In the genomic region with DNA sequence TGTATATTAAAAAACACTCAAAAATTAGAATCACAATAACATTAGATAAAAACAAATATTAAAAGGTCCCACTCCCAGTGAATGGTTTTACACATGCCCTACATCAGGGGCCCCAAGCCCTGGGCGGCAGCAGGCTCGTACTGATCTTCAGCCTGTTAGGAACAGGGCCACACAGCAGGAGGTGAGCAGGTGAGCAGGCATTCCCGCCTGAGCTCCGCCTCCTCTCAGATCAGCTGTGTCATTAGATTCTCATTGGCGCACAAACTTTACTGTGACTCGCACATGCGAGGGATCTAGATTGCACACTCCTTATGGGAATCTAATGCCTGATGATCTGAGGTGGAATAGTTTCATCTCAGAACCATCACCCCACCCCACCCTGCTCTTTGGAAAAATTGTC, we compare ENCODE assay signal across 13 cellular contexts.
A peak's percentile ranks its signal among the peaks of the same experiment; 100 is the strongest.
DNase-seq lines count a peak whose midpoint lies in the region; ATAC-seq and TF ChIP-seq lines count a peak whose summit lies in the region.
"Had no signal": no experiment of that assay in that cellular context is flagged by ENCODE, and none has a peak within 500 bp of the region (broad histone marks: within the 10 kb centered on the region; RNA-seq: fewer than 3 reads in every experiment).

No MANE protein-coding gene starts in this region.

- H3K79me1 ChIP-seq in H9 (ENCODE audit: insufficient read depth, low read depth, low read length, poor library complexity, severe bottlenecking), result no peaks in the 10 kb centered on the region

- no peak overlapping the region for H3K4me3 Mint-ChIP-seq in H9
- no peak overlapping the region for H3K4me3 Mint-ChIP-seq in activated T-helper 2 cell treated with anti-CD3 and anti-CD28 coated beads, Interferon-gamma antibody, Interleukin-2, Interleukin-4, amounts not matched to agents 10 μg/mL and 5 μg/mL and 100 μg/mL, durations not matched to agents 14 hours and 24 hours and 36 hours (ENCODE audit: low read depth)
- H3K4me3 Mint-ChIP-seq: CD8-positive, alpha-beta memory T cell had no signal

- peak; percentile 9 for DNase-seq in COLO668 (lab: John Stamatoyannopoulos, UW; ENCODE audit: unreplicated experiment)
- peak; percentile 57 for DNase-seq in H9
- DNase-seq in activated T-helper 2 cell treated with anti-CD3 and anti-CD28 coated beads, Interferon-gamma antibody, Interleukin-2, Interleukin-4, amounts not matched to agents 10 μg/mL and 5 μg/mL and 100 μg/mL, durations not matched to agents 14 hours and 24 hours and 36 hours (ENCODE audit: low spot score), result no peak
- DNase-seq in islet precursor cell, result peak; percentile 61
- DNase-seq in OCI-M1 (lab: John Stamatoyannopoulos, UW), result no peak
- no peak for DNase-seq in activated gamma-delta T cell (lab: John Stamatoyannopoulos, UW)
- no peak for DNase-seq in H4 (ENCODE audit: low spot score)
- DNase-seq: activated CD8-positive, alpha-beta memory T cell treated with anti-CD3 and anti-CD28 coated beads for 24 hours; anterior cingulate cortex; CD8-positive, alpha-beta memory T cell; kidney glomerular epithelial cell; T-helper 9 cell had no signal

- no peak overlapping the region for H4K8ac ChIP-seq in H9 (replicated peaks; ENCODE audit: insufficient read length, low read depth, low read length)

- intact Hi-C loops in activated T-helper 2 cell treated with anti-CD3 and anti-CD28 coated beads, Interferon-gamma antibody, Interleukin-2, Interleukin-4, amounts not matched to agents 10 μg/mL and 5 μg/mL and 100 μg/mL, durations not matched to agents 14 hours and 24 hours and 36 hours (cut with micrococcal nuclease), result no loop called here

- peaks cover 2% of the 10 kb centered on the region for H4K20me1 ChIP-seq in H9 (ENCODE audit: control insufficient read depth, insufficient read depth, insufficient read length)

- no peaks in the 10 kb centered on the region for H3K27me3 ChIP-seq in H9 (ENCODE audit: insufficient read depth, low read length)

- no peak overlapping the region for H3K56ac ChIP-seq in H9 (ENCODE audit: insufficient read length, low read depth, low read length)

- no peak overlapping the region for H3K9ac ChIP-seq in H9 (ENCODE audit: extremely low read depth, insufficient read length, low read length)

- H3K9me3 Mint-ChIP-seq in H9, result no peaks in the 10 kb centered on the region
- no peaks in the 10 kb centered on the region for H3K9me3 Mint-ChIP-seq in activated T-helper 2 cell treated with anti-CD3 and anti-CD28 coated beads, Interferon-gamma antibody, Interleukin-2, Interleukin-4, amounts not matched to agents 10 μg/mL and 5 μg/mL and 100 μg/mL, durations not matched to agents 14 hours and 24 hours and 36 hours
- H3K9me3 Mint-ChIP-seq: CD8-positive, alpha-beta memory T cell had no signal

- H2BK20ac ChIP-seq in H9 (ENCODE audit: low read depth, low read length, poor library complexity, severe bottlenecking), result no peak overlapping the region

- H3K14ac ChIP-seq in H9 (ENCODE audit: insufficient read depth, low read length), result no peak overlapping the region

- H4K5ac ChIP-seq in H9 (ENCODE audit: insufficient read length, low read depth, low read length), result no peak overlapping the region

- H3K79me2 ChIP-seq in H9 (ENCODE audit: insufficient read depth, low read length), result no peaks in the 10 kb centered on the region

- H3K23me2 ChIP-seq in H9 (ENCODE audit: insufficient read length, low read depth, low read length, poor library complexity, severe bottlenecking), result no peaks in the 10 kb centered on the region

- H3K4ac ChIP-seq in H9 (ENCODE audit: low read depth, low read length), result no peak overlapping the region

- no peak overlapping the region for H2BK120ac ChIP-seq in H9 (ENCODE audit: low read depth, low read length, poor library complexity, severe bottlenecking)

- H2AK5ac ChIP-seq in H9 (ENCODE audit: insufficient read length, low read length), result no peak overlapping the region

- no CpG with 5 or more reads among the region's 7 CpGs for WGBS in H9 (ENCODE audit: extremely low coverage, insufficient read length, low lambda C conversion rate)

- H3K4me1 Mint-ChIP-seq in H9, result peaks cover 20 to 22% of the 10 kb centered on the region in 2 experiments
- H3K4me1 Mint-ChIP-seq in activated T-helper 2 cell treated with anti-CD3 and anti-CD28 coated beads, Interferon-gamma antibody, Interleukin-2, Interleukin-4, amounts not matched to agents 10 μg/mL and 5 μg/mL and 100 μg/mL, durations not matched to agents 14 hours and 24 hours and 36 hours (ENCODE audit: low read depth), result peaks cover 48% of the 10 kb centered on the region

- no peak overlapping the region for H2BK15ac ChIP-seq in H9 (ENCODE audit: low read depth, low read length)

- no peak for TF ChIP-seq CTCF in H9 (conservative IDR thresholded peaks at IDR 0.05)

- H3K36me3 Mint-ChIP-seq in H9 (ENCODE audit: insufficient read depth in 1 of 3, low read depth in 3 of 3), result no peaks in the 10 kb centered on the region
- peaks cover 59% of the 10 kb centered on the region for H3K36me3 Mint-ChIP-seq in activated T-helper 2 cell treated with anti-CD3 and anti-CD28 coated beads, Interferon-gamma antibody, Interleukin-2, Interleukin-4, amounts not matched to agents 10 μg/mL and 5 μg/mL and 100 μg/mL, durations not matched to agents 14 hours and 24 hours and 36 hours (ENCODE audit: low read depth)

- no peak overlapping the region for H3K27ac ChIP-seq in H9 (ENCODE audit: insufficient read length, low read depth, low read length)

- ATAC-seq in GM21717 (IDR thresholded peaks at IDR 0.05; ENCODE audit: unreplicated experiment), result no peak

- H3K27ac Mint-ChIP-seq in H9, result no peak overlapping the region
- peak overlapping the region; percentile 94 for H3K27ac Mint-ChIP-seq in activated T-helper 2 cell treated with anti-CD3 and anti-CD28 coated beads, Interferon-gamma antibody, Interleukin-2, Interleukin-4, amounts not matched to agents 10 μg/mL and 5 μg/mL and 100 μg/mL, durations not matched to agents 14 hours and 24 hours and 36 hours

- H2BK12ac ChIP-seq in H9 (ENCODE audit: insufficient read length, low read depth, low read length), result no peak overlapping the region

- H3K18ac ChIP-seq in H9 (ENCODE audit: insufficient read length, low read depth, low read length), result no peak overlapping the region

- H3K9me3 ChIP-seq in H9 (ENCODE audit: control insufficient read depth, low read depth, low read length), result no peaks in the 10 kb centered on the region

- H3K23ac ChIP-seq in H9 (ENCODE audit: insufficient read length, low read depth, low read length), result no peak overlapping the region

- no peak overlapping the region for H2BK5ac ChIP-seq in H9 (ENCODE audit: insufficient read length, low read length)

- no peaks in the 10 kb centered on the region; the same call in 1 of the 2 replicates for H3K4me1 ChIP-seq in H9 (ENCODE audit: insufficient read depth, low read length)

- H3T11ph ChIP-seq in H9 (ENCODE audit: low read length), result no peak overlapping the region

- H4K91ac ChIP-seq in H9 (ENCODE audit: insufficient read length, low read depth, low read length), result no peak overlapping the region

- H3K27me3 Mint-ChIP-seq in H9 (ENCODE audit: low read depth), result no peaks in the 10 kb centered on the region
- no peaks in the 10 kb centered on the region for H3K27me3 Mint-ChIP-seq in activated T-helper 2 cell treated with anti-CD3 and anti-CD28 coated beads, Interferon-gamma antibody, Interleukin-2, Interleukin-4, amounts not matched to agents 10 μg/mL and 5 μg/mL and 100 μg/mL, durations not matched to agents 14 hours and 24 hours and 36 hours (ENCODE audit: low read depth)
- H3K27me3 Mint-ChIP-seq: CD8-positive, alpha-beta memory T cell had no signal

- H3K4me2 ChIP-seq in H9 (ENCODE audit: insufficient read depth, insufficient read length, low read length), result no peak overlapping the region

- no peak overlapping the region for H2AFZ ChIP-seq in H9 (ENCODE audit: low read length)

Comparison
In these comparisons a context has a peak if more than half of its experiments do, and no peak if none do; other contexts are left out.
1. DNase-seq: peak in COLO668 (single experiment), H9 (single experiment) and islet precursor cell (single experiment); none in activated T-helper 2 cell treated with anti-CD3 and anti-CD28 coated beads, Interferon-gamma antibody, Interleukin-2, Interleukin-4, amounts not matched to agents 10 μg/mL and 5 μg/mL and 100 μg/mL, durations not matched to agents 14 hours and 24 hours and 36 hours (single experiment), OCI-M1 (single experiment), activated gamma-delta T cell (single experiment) and H4 (single experiment).